Comparison of ENCODE assay signal across 8 cellular contexts in genomic region chr3:150220791-150221190, GRCh38.
DNase-seq lines count a peak whose midpoint lies in the region; ATAC-seq and TF ChIP-seq lines count a peak whose summit lies in the region.

No MANE protein-coding gene starts in this region.

- peaks cover 9% of the 10 kb centered on the region for H3K27me3 Mint-ChIP-seq in GM23338 (ENCODE audit: insufficient read depth, low read depth, poor library complexity)
- H3K27me3 Mint-ChIP-seq in T-helper 17 cell = peaks cover 66% of the 10 kb centered on the region

- H3K36me3 Mint-ChIP-seq in GM23338 (ENCODE audit: low read depth) (no peaks in the 10 kb centered on the region; the same call in 2 of the 3 replicates), T-helper 17 cell (ENCODE audit: low read depth) (peaks cover 9% of the 10 kb centered on the region)
- H3K36me3 Mint-ChIP-seq in stimulated activated effector memory CD8-positive, alpha-beta T cell treated with anti-CD3 and anti-CD28 coated beads, Interleukin-12 subunit alpha, Interleukin-12 subunit beta, amount 100 ng/mL, for 72 hours = no peaks in the 10 kb centered on the region

- H3K4me2 ChIP-seq in GM23338 = peak overlapping the region; percentile 80

- no peaks in the 10 kb centered on the region for H3K36me3 ChIP-seq in GM23338 (ENCODE audit: insufficient read depth)

- peak overlapping the region; percentile 64 for H3K4me3 ChIP-seq in GM23338

- ATAC-seq in GM23338 (peak; percentile 31), T-helper 17 cell (no peak), GM19035 (IDR thresholded peaks at IDR 0.05; ENCODE audit: unreplicated experiment) (no peak)
- ATAC-seq in stimulated activated effector memory CD8-positive, alpha-beta T cell treated with anti-CD3 and anti-CD28 coated beads, Interleukin-12 subunit alpha, Interleukin-12 subunit beta, amount 100 ng/mL, for 72 hours = no peak

- no peak overlapping the region for H3K27ac ChIP-seq in GM23338 (ENCODE audit: low read depth)
- peak overlapping the region; percentile 40; the same call in 1 of the 2 replicates for H3K27ac ChIP-seq in VCaP

- peak overlapping the region; percentile 66 for H3K4me3 Mint-ChIP-seq in GM23338
- H3K4me3 Mint-ChIP-seq in stimulated activated effector memory CD8-positive, alpha-beta T cell treated with anti-CD3 and anti-CD28 coated beads, Interleukin-12 subunit alpha, Interleukin-12 subunit beta, amount 100 ng/mL, for 72 hours = peak overlapping the region; percentile 43
- no peak overlapping the region for H3K4me3 Mint-ChIP-seq in T-helper 17 cell

- H3K27me3 ChIP-seq in GM23338 (ENCODE audit: insufficient read depth) = peaks cover 13% of the 10 kb centered on the region; the same call in 1 of the 2 replicates

- no peaks in the 10 kb centered on the region for H3F3A ChIP-seq in GM23338 (replicated peaks; ENCODE audit: low read depth)

- H4K20me1 ChIP-seq in GM23338 (replicated peaks; ENCODE audit: insufficient read depth) = no peaks in the 10 kb centered on the region

- H3K27ac Mint-ChIP-seq in GM23338 (no peak overlapping the region), T-helper 17 cell (no peak overlapping the region)
- H3K27ac Mint-ChIP-seq in stimulated activated effector memory CD8-positive, alpha-beta T cell treated with anti-CD3 and anti-CD28 coated beads, Interleukin-12 subunit alpha, Interleukin-12 subunit beta, amount 100 ng/mL, for 72 hours = no peak overlapping the region

- H3K79me2 ChIP-seq in GM23338 (replicated peaks; ENCODE audit: insufficient read depth) = no peaks in the 10 kb centered on the region

- peaks cover 35% of the 10 kb centered on the region for H3K4me1 ChIP-seq in GM23338 (ENCODE audit: insufficient read depth)

- H3K9me2 ChIP-seq in GM23338 (ENCODE audit: insufficient read depth) = no peaks in the 10 kb centered on the region

- H3K4me1 Mint-ChIP-seq in GM23338 (peaks cover 32% of the 10 kb centered on the region), T-helper 17 cell (peaks cover 8% of the 10 kb centered on the region)
- peaks cover 8% of the 10 kb centered on the region for H3K4me1 Mint-ChIP-seq in stimulated activated effector memory CD8-positive, alpha-beta T cell treated with anti-CD3 and anti-CD28 coated beads, Interleukin-12 subunit alpha, Interleukin-12 subunit beta, amount 100 ng/mL, for 72 hours

- TF ChIP-seq CTCF in GM23338 (conservative IDR thresholded peaks at IDR 0.05; ENCODE audit: low read depth in 2 of 2) = no peak
- TF ChIP-seq CTCF in VCaP (conservative IDR thresholded peaks at IDR 0.05) = no peak

- H3K9me3 Mint-ChIP-seq in GM23338 = peaks cover 8% of the 10 kb centered on the region; the same call in 1 of the 3 replicates
- H3K9me3 Mint-ChIP-seq in stimulated activated effector memory CD8-positive, alpha-beta T cell treated with anti-CD3 and anti-CD28 coated beads, Interleukin-12 subunit alpha, Interleukin-12 subunit beta, amount 100 ng/mL, for 72 hours = no peaks in the 10 kb centered on the region

- peak overlapping the region; percentile 67 for H2AFZ ChIP-seq in GM23338

- DNase-seq in GM23338 (ENCODE audit: low spot score) (no peak), iPS-NIHi11 (ENCODE audit: low spot score) (peak; percentile 43), DMS53 treated with DMSO at 0.1 percent for 48 hours (lab: John Stamatoyannopoulos, UW; ENCODE audit: unreplicated experiment) (no peak), T-helper 17 cell (no peak)
- DNase-seq in stimulated activated effector memory CD8-positive, alpha-beta T cell treated with anti-CD3 and anti-CD28 coated beads, Interleukin-12 subunit alpha, Interleukin-12 subunit beta, amount 100 ng/mL, for 72 hours (ENCODE audit: low spot score in 2 of 2) = no peak
- no peak for DNase-seq in activated CD4-positive, alpha-beta T cell treated with anti-CD3 and anti-CD28 coated beads for 4 hours

- no peaks in the 10 kb centered on the region for H3K9me3 ChIP-seq in T-helper 17 cell (ENCODE audit: control insufficient read depth, low read length, poor library complexity, severe bottlenecking)

TF ChIP-seq in GM23338, 12 proteins besides CTCF, POLR2A, EP300 and RAD21:
- 0 out of 2 replicates have a peak, but pooled peaks have one; percentile 47 for TF ChIP-seq ZNF462 (CRISPR knock-in tag; IDR thresholded peaks at IDR 0.05)
- no peak for TF ChIP-seq CREB1 (CRISPR knock-in tag; IDR thresholded peaks at IDR 0.05; ENCODE audit: low read depth)
- TF ChIP-seq POLR2AphosphoS5 (IDR thresholded peaks at IDR 0.05; ENCODE audit: low read depth) = no peak
TF ChIP-seq in GM23338: peak in this region for 1.
